8 cellular contexts compared by ENCODE assay signal in the genomic region with DNA sequence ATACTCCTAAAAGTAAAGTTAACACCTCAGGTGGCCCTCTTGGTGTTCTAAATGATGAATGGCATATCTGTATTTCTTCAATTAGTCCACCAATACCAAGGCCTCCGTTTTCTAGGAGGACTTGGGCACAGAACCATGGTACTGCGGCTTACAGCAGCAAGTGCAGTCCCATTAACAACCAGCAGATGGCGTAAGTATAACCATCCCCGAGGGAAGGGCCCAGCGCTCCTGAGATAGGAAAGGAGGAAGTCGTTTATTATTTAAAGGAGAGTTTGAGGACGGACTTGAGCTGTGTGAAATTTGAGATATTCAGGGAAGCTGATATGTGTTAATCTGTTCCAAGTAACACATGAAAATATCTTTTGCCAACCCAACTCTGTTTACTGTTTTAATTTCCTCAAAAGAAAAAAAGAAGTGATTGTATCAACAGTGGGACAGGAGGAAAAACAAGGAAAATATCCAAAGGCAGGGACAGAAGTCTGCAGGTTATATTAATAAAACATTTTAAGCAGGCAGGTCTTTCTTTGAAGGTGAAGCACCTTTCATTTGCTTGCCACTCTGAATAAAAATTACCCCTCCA. TPM values are rescaled to one million over a fixed set of nuclear protein-coding genes. Genes with fewer than 3 reads are reported as not detected.
DNase-seq lines count a peak whose midpoint lies in the region; ATAC-seq, FAIRE-seq and TF ChIP-seq lines count a peak whose summit lies in the region.

No MANE protein-coding gene starts in this region.

- no peak for TF ChIP-seq POLR2A in GM12891 (IDR thresholded peaks at IDR 0.05; ENCODE audit: low read depth, low read length)
- no peak for TF ChIP-seq POLR2A in uterus (IDR thresholded peaks at IDR 0.05)

- no peaks in the 10 kb centered on the region for H3K4me1 ChIP-seq in Loucy (ENCODE audit: insufficient read depth, low read length, poor library complexity, severe bottlenecking)
- peaks cover 6% of the 10 kb centered on the region for H3K4me1 ChIP-seq in RWPE2 (ENCODE audit: insufficient read depth, poor library complexity, severe bottlenecking)
- H3K4me1 ChIP-seq in parathyroid adenoma: no peaks in the 10 kb centered on the region
- H3K4me1 ChIP-seq in uterus: no peaks in the 10 kb centered on the region

- H3K27ac ChIP-seq in RWPE2 (ENCODE audit: poor library complexity, severe bottlenecking) (peak overlapping the region; percentile 38), parathyroid adenoma (no peak overlapping the region), uterus (no peak overlapping the region)

- H3K9me3 ChIP-seq in Loucy (ENCODE audit: insufficient read depth, low read depth, low read length) (peaks cover 10% of the 10 kb centered on the region), RWPE2 (ENCODE audit: severe bottlenecking) (peaks cover 18% of the 10 kb centered on the region), parathyroid adenoma (ENCODE audit: control insufficient read depth, low read length) (no peaks in the 10 kb centered on the region), uterus (peaks cover 0 to 7% of the 10 kb centered on the region in 2 donors)

- DNase-seq in GM12891 (ENCODE audit: insufficient read length, low spot score) (peak; percentile 18), RWPE2 (ENCODE audit: low spot score) (no peak), globus pallidus (ENCODE audit: low spot score) (peak; percentile 39), uterus (peak; percentile 40 to 62)
- DNase-seq in activated gamma-delta T cell treated with anti-CD3 and anti-CD28 coated beads, Interleukin-2, amount 50 U/mL, for 16 hours (ENCODE audit: low read depth): peak; percentile 29

- TF ChIP-seq CTCF in Loucy (conservative IDR thresholded peaks at IDR 0.05; ENCODE audit: low read length) (peak; percentile 97), RWPE2 (IDR thresholded peaks at IDR 0.05; ENCODE audit: poor library complexity, severe bottlenecking) (peak; percentile 91), parathyroid adenoma (IDR thresholded peaks at IDR 0.05) (peak; percentile 85), uterus (IDR thresholded peaks at IDR 0.05) (peak; percentile 79 to 90 (median 82))

- peak; percentile 5 for FAIRE-seq in GM12891 (lab: Jason Lieb, UNC)

- H3K4me2 ChIP-seq in Loucy (ENCODE audit: low read depth, low read length, poor library complexity, severe bottlenecking): no peak overlapping the region
- no peak overlapping the region for H3K4me2 ChIP-seq in parathyroid adenoma (ENCODE audit: low read length)

- H3K27me3 ChIP-seq in Loucy (ENCODE audit: insufficient read depth, low read length, poor library complexity, severe bottlenecking) (peaks cover 6% of the 10 kb centered on the region), RWPE2 (ENCODE audit: insufficient read depth, poor library complexity, severe bottlenecking) (no peaks in the 10 kb centered on the region), parathyroid adenoma (ENCODE audit: control insufficient read depth, insufficient read depth, low read length) (no peaks in the 10 kb centered on the region), uterus (no peaks in the 10 kb centered on the region)

- peak; percentile 76 for ATAC-seq in RWPE2 (ENCODE audit: low read depth)
- ATAC-seq in HG03095 (IDR thresholded peaks at IDR 0.05; ENCODE audit: unreplicated experiment): no peak

- H3K4me3 ChIP-seq in Loucy (ENCODE audit: low read length, poor library complexity, severe bottlenecking) (no peak overlapping the region), RWPE2 (ENCODE audit: severe bottlenecking) (no peak overlapping the region), parathyroid adenoma (ENCODE audit: low read depth, low read length) (no peak overlapping the region), uterus (no peak overlapping the region)

- no peaks in the 10 kb centered on the region for H3K9me2 ChIP-seq in Loucy (replicated peaks; ENCODE audit: low read depth, low read length)

- intact Hi-C loops in uterus (cut with DNase I; ENCODE audit: low total_unique reads): loop anchor here (5.0 to 10.0 kb wide), 2 partner anchors 133 to 254 kb away; no protein-coding TSS in a partner anchor

- no peaks in the 10 kb centered on the region for H3K79me2 ChIP-seq in Loucy (ENCODE audit: insufficient read depth, low read length)
- no peaks in the 10 kb centered on the region for H3K79me2 ChIP-seq in parathyroid adenoma

- no peaks in the 10 kb centered on the region for H4K20me1 ChIP-seq in Loucy (ENCODE audit: insufficient read depth, low read length, poor library complexity, severe bottlenecking)

- H3K36me3 ChIP-seq in Loucy (ENCODE audit: insufficient read depth, low read length) (no peaks in the 10 kb centered on the region), RWPE2 (ENCODE audit: low read depth) (no peaks in the 10 kb centered on the region), parathyroid adenoma (ENCODE audit: control insufficient read depth, insufficient read depth, low read length) (no peaks in the 10 kb centered on the region), uterus (no peaks in the 10 kb centered on the region)

- H2AFZ ChIP-seq in Loucy (ENCODE audit: low read length): peak overlapping the region; percentile 9; the same call in 1 of the 2 replicates
- no peak overlapping the region for H2AFZ ChIP-seq in parathyroid adenoma

- H3K9ac ChIP-seq in Loucy (ENCODE audit: low read depth, low read length, poor library complexity, severe bottlenecking) (no peak overlapping the region), parathyroid adenoma (no peak overlapping the region)

- H3F3A ChIP-seq in Loucy (ENCODE audit: low read depth): no peaks in the 10 kb centered on the region

TF ChIP-seq in GM12891, 5 proteins besides CTCF, POLR2A, EP300 and RAD21:
- TF ChIP-seq SPI1 (IDR thresholded peaks at IDR 0.05; ENCODE audit: low read depth, low read length) (peak; percentile 71), TAF1 (IDR thresholded peaks at IDR 0.05; ENCODE audit: low read depth, low read length) (no peak)
TF ChIP-seq in GM12891: peak in this region for 1.

RNA-seq across cellular contexts. Expression of gene KCNJ15, which starts 37.7 kb away (rescaled TPM):
- 0.12 TPM for polyA plus RNA-seq in GM12891 (2012; ENCODE audit: low read depth, missing spikeins)
- 1 to 10 TPM in 1 of 4 donors, under 1 TPM in 3; 0.21 to 1.1 (median 0.28) TPM for total RNA-seq in uterus
